ENCODE assay signal across 21 cellular contexts in the genomic region with DNA sequence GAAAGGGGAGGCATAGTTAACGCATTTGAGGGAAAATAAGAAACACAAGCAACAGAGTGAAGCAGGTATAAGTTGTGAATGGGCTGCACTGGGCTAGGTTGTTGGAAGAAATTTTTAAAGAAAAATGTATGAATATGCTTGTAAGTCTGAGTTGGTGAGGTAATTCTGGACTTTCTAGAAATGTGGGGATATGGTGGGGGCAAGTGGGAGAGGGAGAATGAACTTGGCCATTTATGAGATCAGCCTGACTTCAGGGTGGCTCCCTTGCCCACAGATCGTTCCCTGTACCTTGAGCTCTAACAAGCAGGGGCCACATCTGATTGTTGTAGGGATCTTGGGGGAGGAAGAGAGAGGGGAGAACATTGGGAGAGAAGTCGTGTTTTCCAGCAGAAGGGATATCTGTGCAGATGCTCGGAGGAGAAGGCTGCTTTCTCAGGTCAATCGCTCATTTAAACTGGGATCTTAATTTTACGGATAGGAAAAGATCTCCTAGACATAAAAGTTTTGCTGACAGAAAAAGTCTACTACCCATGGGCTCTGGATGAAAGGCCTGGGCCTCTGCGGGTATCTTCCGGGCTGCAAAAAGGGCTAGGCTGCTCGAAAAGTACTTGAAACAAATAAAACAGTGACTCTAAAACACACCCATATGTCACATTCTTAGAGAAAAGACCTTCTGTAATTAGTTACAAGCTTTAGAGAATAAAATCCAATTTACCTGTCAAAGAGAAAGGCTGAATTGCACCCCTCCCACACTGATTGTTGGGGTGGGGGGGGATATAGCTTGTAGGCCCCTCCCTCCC. TPM values are rescaled to one million over a fixed set of nuclear protein-coding genes. Genes with fewer than 3 reads are reported as not detected.
DNase-seq lines count a peak whose midpoint lies in the region; TF ChIP-seq lines count a peak whose summit lies in the region.
"Had no signal": no experiment of that assay in that cellular context is flagged by ENCODE, and none has a peak within 500 bp of the region (broad histone marks: within the 10 kb centered on the region; RNA-seq: fewer than 3 reads in every experiment).

No MANE protein-coding gene starts in this region.

- H3K27me3 ChIP-seq in HUES48 (ENCODE audit: control insufficient read depth, insufficient read depth, low read length), result no peaks in the 10 kb centered on the region
- no peaks in the 10 kb centered on the region for H3K27me3 ChIP-seq in layer of hippocampus (ENCODE audit: control insufficient read depth, insufficient read depth, low read length)
- H3K27me3 ChIP-seq: foreskin keratinocyte, right atrium auricular region, testis had no signal

- DNase-seq in substantia nigra (lab: John Stamatoyannopoulos, UW) (no peak), immature natural killer cell (no peak), CD14-positive monocyte (ENCODE audit: low spot score) (no peak), NCI-H1436 treated with DMSO at 0.1 percent for 48 hours (lab: John Stamatoyannopoulos, UW) (no peak)
- DNase-seq: activated CD4-positive, alpha-beta T cell treated with anti-CD3 and anti-CD28 coated beads, Interleukin-2, amount 50 U/mL, for 1 hour; activated naive CD4-positive, alpha-beta T cell treated with anti-CD3 and anti-CD28 coated beads for 36 hours; CD4-positive, alpha-beta memory T cell; cortex of kidney; foreskin keratinocyte; Kasumi-1; left cardiac atrium; NCI-H1092; NCI-H2107; NCI-H524 treated with DMSO at 0.1 percent for 48 hours; SHP77; T-cell; testis had no signal

- peak overlapping the region in 3 of 5 experiments; percentile 9 to 38 (median 14) for H3K4me3 Mint-ChIP-seq in brain
- no peak overlapping the region for H3K4me3 Mint-ChIP-seq in immature natural killer cell
- H3K4me3 Mint-ChIP-seq in CD14-positive monocyte, result no peak overlapping the region
- H3K4me3 Mint-ChIP-seq: activated naive CD4-positive, alpha-beta T cell treated with anti-CD3 and anti-CD28 coated beads for 36 hours; T-cell had no signal

- peak overlapping the region; percentile 77 for H3K27ac ChIP-seq in HUES48 (ENCODE audit: low read depth, low read length)
- peak overlapping the region; percentile 89 for H3K27ac ChIP-seq in layer of hippocampus (ENCODE audit: low read depth, low read length)
- H3K27ac ChIP-seq in substantia nigra (ENCODE audit: low read depth, low read length, poor library complexity, severe bottlenecking), result peak overlapping the region; percentile 91
- H3K27ac ChIP-seq: foreskin keratinocyte, right atrium auricular region, testis had no signal

- H3K27ac Mint-ChIP-seq in brain (peak overlapping the region in 4 of 5 experiments; percentile 15 to 72 (median 31)), immature natural killer cell (no peak overlapping the region), CD14-positive monocyte (peak overlapping the region in 2 of 7 donors; percentile 6 to 31)
- H3K27ac Mint-ChIP-seq: activated naive CD4-positive, alpha-beta T cell treated with anti-CD3 and anti-CD28 coated beads for 36 hours; T-cell had no signal

- H3K9me3 ChIP-seq in HUES48 (ENCODE audit: control insufficient read depth, insufficient read depth, low read length), result no peaks in the 10 kb centered on the region
- H3K9me3 ChIP-seq: right atrium auricular region, testis had no signal

- no peaks in the 10 kb centered on the region for H3K36me3 ChIP-seq in HUES48 (ENCODE audit: control insufficient read depth, insufficient read depth, low read length)
- H3K36me3 ChIP-seq: right atrium auricular region had no signal

- H3K36me3 Mint-ChIP-seq in brain, result no peaks in the 10 kb centered on the region
- no peaks in the 10 kb centered on the region for H3K36me3 Mint-ChIP-seq in immature natural killer cell
- H3K36me3 Mint-ChIP-seq in CD14-positive monocyte, result no peaks in the 10 kb centered on the region
- H3K36me3 Mint-ChIP-seq: CD4-positive, alpha-beta memory T cell had no signal

- H3K27me3 Mint-ChIP-seq in brain (peaks cover 7% of the 10 kb centered on the region), immature natural killer cell (ENCODE audit: low read depth in 3 of 3) (peaks cover 0 to 1% (median 0%) of the 10 kb centered on the region in 3 donors), CD14-positive monocyte (ENCODE audit: low read depth in 3 of 3) (peaks cover 0 to 3% (median 1%) of the 10 kb centered on the region in 3 donors)

- TF ChIP-seq CTCF in brain (conservative IDR thresholded peaks at IDR 0.05), result no peak
- no peak for TF ChIP-seq CTCF in CD14-positive monocyte (IDR thresholded peaks at IDR 0.05)

- H3K9ac ChIP-seq in HUES48 (ENCODE audit: low read depth, low read length), result peak overlapping the region; percentile 39; the same call in 1 of the 2 replicates

- peaks cover 48% of the 10 kb centered on the region for H3K4me1 ChIP-seq in HUES48 (ENCODE audit: control insufficient read depth, insufficient read depth, low read length)
- H3K4me1 ChIP-seq: testis had no signal

- peaks cover 64% of the 10 kb centered on the region for H3K4me1 Mint-ChIP-seq in brain
- no peaks in the 10 kb centered on the region for H3K4me1 Mint-ChIP-seq in immature natural killer cell
- peaks cover 32% of the 10 kb centered on the region for H3K4me1 Mint-ChIP-seq in CD14-positive monocyte
- H3K4me1 Mint-ChIP-seq: CD4-positive, alpha-beta memory T cell; T-cell had no signal

- no peak overlapping the region for H3K4me3 ChIP-seq in HUES48 (ENCODE audit: low read depth, low read length)
- H3K4me3 ChIP-seq: right atrium auricular region, testis had no signal

- H3K9me3 Mint-ChIP-seq in brain, result peaks cover 0 to 3% (median 0%) of the 10 kb centered on the region in 5 experiments
- H3K9me3 Mint-ChIP-seq in immature natural killer cell, result no peaks in the 10 kb centered on the region
- peaks cover 0 to 2% (median 0%) of the 10 kb centered on the region in 7 donors for H3K9me3 Mint-ChIP-seq in CD14-positive monocyte
- H3K9me3 Mint-ChIP-seq: activated naive CD4-positive, alpha-beta T cell treated with anti-CD3 and anti-CD28 coated beads for 36 hours; CD4-positive, alpha-beta memory T cell; T-cell had no signal

- intact Hi-C loops in CD14-positive monocyte (cut with micrococcal nuclease), result no loop called here

RNA-seq across cellular contexts. Expression of a gene that starts 42.6 kb away (rescaled TPM):
- polyA plus RNA-seq in brain (ENCODE audit: insufficient read depth, low read depth, low replicate concordance) (2.0 TPM), immature natural killer cell (under 1 TPM in 2 of 3 donors, not detected in 1; 0.13 to 0.43 TPM), CD14-positive monocyte (under 1 TPM; 0.32 to 0.48 TPM)

Comparison
In these comparisons a context has a peak if more than half of its experiments do, and no peak if none do; other contexts are left out.
1. H3K27ac Mint-ChIP-seq: peak in brain (4 of 5); none in immature natural killer cell (0 of 6).
2. H3K4me3 Mint-ChIP-seq: peak in brain (3 of 5); none in immature natural killer cell (0 of 5) and CD14-positive monocyte (0 of 2).
3. Peak in every context shown above with its lines, with median percentiles within 50 percentile points of each other: H3K27ac ChIP-seq.